In the genomic region with DNA sequence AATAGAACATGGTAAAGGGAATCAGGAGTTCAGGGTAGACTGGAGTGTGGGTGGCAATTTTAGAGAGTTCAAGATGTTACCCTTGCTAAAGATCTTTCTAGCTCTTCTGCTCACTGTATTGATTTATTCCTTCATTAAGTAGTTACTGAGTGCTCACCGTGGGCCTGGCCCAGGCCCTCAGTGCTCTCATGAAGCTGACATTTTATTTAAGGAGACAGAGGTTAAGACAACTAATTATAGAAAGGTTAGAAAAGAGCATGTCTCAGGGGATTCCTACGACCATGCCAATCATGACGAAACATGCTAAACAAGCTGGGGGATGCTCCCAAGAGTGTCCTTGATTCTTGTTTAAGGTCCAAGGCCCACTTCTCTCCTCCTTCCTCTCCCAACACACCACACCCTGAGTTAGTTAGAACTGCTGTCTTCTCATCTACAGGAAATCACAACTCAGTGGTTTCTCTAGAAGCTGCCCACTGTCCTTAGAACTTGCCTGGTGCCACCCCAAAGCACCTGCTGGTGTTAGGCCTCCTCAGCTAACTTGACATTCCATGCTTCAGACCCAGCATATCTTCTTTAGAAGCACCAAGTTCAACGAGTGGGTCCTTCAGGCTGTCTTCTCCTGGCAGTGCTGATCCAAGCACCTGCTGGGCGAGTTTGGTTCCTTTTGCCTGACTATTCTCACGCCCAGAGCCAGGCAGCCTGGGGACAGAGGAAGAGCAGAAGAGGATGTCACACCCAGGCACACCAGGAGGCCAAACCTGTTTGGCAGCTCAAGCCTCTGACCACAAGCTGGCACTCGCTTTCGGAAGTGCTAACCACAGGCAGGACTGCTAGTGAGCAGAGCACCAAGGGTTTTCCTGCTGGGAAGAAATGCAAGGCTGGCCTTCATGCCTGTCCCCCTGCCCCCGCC, we compare ENCODE assay signal across 8 cellular contexts.
A peak's percentile ranks its signal among the peaks of the same experiment; 100 is the strongest.
DNase-seq lines count a peak whose midpoint lies in the region; ATAC-seq and TF ChIP-seq lines count a peak whose summit lies in the region.

No MANE protein-coding gene starts in this region.

- TF ChIP-seq CTCF in upper lobe of right lung (IDR thresholded peaks at IDR 0.05): no peak

- H3K4me3 ChIP-seq in upper lobe of right lung: no peak overlapping the region

- H3K9me3 Mint-ChIP-seq in activated T-cell treated with anti-CD3 and anti-CD28 coated beads, Interleukin-2, amount 50 U/mL, for 4 hours: no peaks in the 10 kb centered on the region
- no peaks in the 10 kb centered on the region for H3K9me3 Mint-ChIP-seq in T-helper 2 cell treated with Interferon-gamma antibody and Interleukin-4, amounts not matched to agents 5 μg/mL and 100 μg/mL, for 36 hours

- H3K4me3 Mint-ChIP-seq in activated T-cell treated with anti-CD3 and anti-CD28 coated beads, Interleukin-2, amount 50 U/mL, for 4 hours: peak overlapping the region; percentile 30
- peak overlapping the region; percentile 21 for H3K4me3 Mint-ChIP-seq in T-helper 2 cell treated with Interferon-gamma antibody and Interleukin-4, amounts not matched to agents 5 μg/mL and 100 μg/mL, for 36 hours

- H3K36me3 Mint-ChIP-seq in activated T-cell treated with anti-CD3 and anti-CD28 coated beads, Interleukin-2, amount 50 U/mL, for 4 hours (ENCODE audit: insufficient read depth): no peaks in the 10 kb centered on the region
- H3K36me3 Mint-ChIP-seq in T-helper 2 cell treated with Interferon-gamma antibody and Interleukin-4, amounts not matched to agents 5 μg/mL and 100 μg/mL, for 36 hours (ENCODE audit: low read depth): no peaks in the 10 kb centered on the region

- H3K9me3 ChIP-seq in upper lobe of right lung: no peaks in the 10 kb centered on the region

- no peaks in the 10 kb centered on the region for H3K36me3 ChIP-seq in upper lobe of right lung

- intact Hi-C loops in upper lobe of right lung (cut with DNase I): no loop called here

- peak overlapping the region; percentile 54 for H3K27ac Mint-ChIP-seq in T-helper 2 cell treated with Interferon-gamma antibody and Interleukin-4, amounts not matched to agents 5 μg/mL and 100 μg/mL, for 36 hours

- H3K4me1 ChIP-seq in upper lobe of right lung: peaks cover 36% of the 10 kb centered on the region

- no peak overlapping the region for H3K27ac ChIP-seq in upper lobe of right lung

- no peak for DNase-seq in activated T-cell treated with anti-CD3 and anti-CD28 coated beads, Interleukin-2, amount 50 U/mL, for 4 hours
- DNase-seq in activated T-cell treated with anti-CD3 and anti-CD28 coated beads for 4 hours (no peak), kidney tubule cell (ENCODE audit: low spot score) (peak; percentile 56), upper lobe of right lung (peak; percentile 82), mesenteric fat pad (ENCODE audit: low spot score) (no peak), NCI-H1092 (lab: John Stamatoyannopoulos, UW) (no peak)
- DNase-seq in T-helper 2 cell treated with Interferon-gamma antibody and Interleukin-4, amounts not matched to agents 5 μg/mL and 100 μg/mL, for 36 hours (ENCODE audit: low spot score): no peak

- H3K27me3 ChIP-seq in upper lobe of right lung: no peaks in the 10 kb centered on the region

- peaks cover 12% of the 10 kb centered on the region for H3K27me3 Mint-ChIP-seq in activated T-cell treated with anti-CD3 and anti-CD28 coated beads, Interleukin-2, amount 50 U/mL, for 4 hours (ENCODE audit: low read depth)
- peaks cover 7% of the 10 kb centered on the region for H3K27me3 Mint-ChIP-seq in T-helper 2 cell treated with Interferon-gamma antibody and Interleukin-4, amounts not matched to agents 5 μg/mL and 100 μg/mL, for 36 hours (ENCODE audit: low read depth)

- H3K4me1 Mint-ChIP-seq in activated T-cell treated with anti-CD3 and anti-CD28 coated beads, Interleukin-2, amount 50 U/mL, for 4 hours (ENCODE audit: low read depth): peaks cover 62% of the 10 kb centered on the region
- H3K4me1 Mint-ChIP-seq in T-helper 2 cell treated with Interferon-gamma antibody and Interleukin-4, amounts not matched to agents 5 μg/mL and 100 μg/mL, for 36 hours (ENCODE audit: low read depth): peaks cover 35% of the 10 kb centered on the region

- ATAC-seq in activated T-cell treated with anti-CD3 and anti-CD28 coated beads, Interleukin-2, amount 50 U/mL, for 4 hours: no peak
- ATAC-seq in upper lobe of right lung (peak; percentile 67), GM19324 (IDR thresholded peaks at IDR 0.05; ENCODE audit: low FRiP score, unreplicated experiment) (no peak)

Comparison
In these comparisons a context has a peak if more than half of its experiments do, and no peak if none do; other contexts are left out.
1. DNase-seq: peak in kidney tubule cell (single experiment) and upper lobe of right lung (single experiment); none in activated T-cell treated with anti-CD3 and anti-CD28 coated beads, Interleukin-2, amount 50 U/mL, for 4 hours (single experiment), activated T-cell treated with anti-CD3 and anti-CD28 coated beads for 4 hours (single experiment), T-helper 2 cell treated with Interferon-gamma antibody and Interleukin-4, amounts not matched to agents 5 μg/mL and 100 μg/mL, for 36 hours (single experiment), mesenteric fat pad (single experiment) and NCI-H1092 (single experiment).